ENCODE assay signal across 8 cellular contexts in the genomic region with DNA sequence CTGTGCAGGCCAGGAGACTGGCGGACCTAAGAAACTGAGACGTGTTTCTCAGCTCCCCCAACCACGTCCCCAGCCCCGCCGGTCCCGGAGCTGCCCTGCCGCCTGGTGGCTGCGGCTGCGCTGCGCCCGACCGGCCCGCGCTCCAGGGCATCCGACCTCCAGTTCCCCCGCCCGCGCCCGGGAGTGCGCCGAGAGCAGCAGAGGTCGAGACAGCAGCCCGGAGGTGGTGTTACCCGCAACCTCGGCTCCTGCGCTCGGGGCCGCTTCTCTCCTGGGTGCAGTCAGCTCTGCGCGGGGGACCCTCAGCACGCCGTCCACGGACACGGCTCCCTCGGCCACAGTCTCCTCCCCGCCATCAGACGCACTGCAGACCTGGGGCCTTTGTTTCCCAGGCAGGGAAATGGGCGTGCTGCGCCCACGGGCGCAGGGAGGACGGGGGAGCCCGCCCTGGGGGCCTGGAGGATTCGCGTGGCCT. TPM values are rescaled to one million over a fixed set of nuclear protein-coding genes. Genes with fewer than 3 reads are reported as not detected.
A peak's percentile ranks its signal among the peaks of the same experiment; 100 is the strongest.
DNase-seq lines count a peak whose midpoint lies in the region; ATAC-seq and TF ChIP-seq lines count a peak whose summit lies in the region.

No MANE protein-coding gene starts in this region.

- TF ChIP-seq CTCF in PC-9 (conservative IDR thresholded peaks at IDR 0.05) (peak; percentile 70), fibroblast of mammary gland (conservative IDR thresholded peaks at IDR 0.05; ENCODE audit: control insufficient read depth, insufficient read depth, low read depth, low read length) (peak; percentile 42), neural progenitor cell (IDR thresholded peaks at IDR 0.05) (peak; percentile 79), testis (IDR thresholded peaks at IDR 0.05) (peak in 2 of 3 experiments; percentile 70 to 73)

- H3K36me3 Mint-ChIP-seq in CD4-positive, alpha-beta memory T cell: no peaks in the 10 kb centered on the region
- no peaks in the 10 kb centered on the region for H3K36me3 Mint-ChIP-seq in activated T-cell treated with anti-CD3 and anti-CD28 coated beads, Interleukin-2, amount 50 U/mL, for 72 hours (ENCODE audit: insufficient read depth in 2 of 2)
- no peaks in the 10 kb centered on the region for H3K36me3 Mint-ChIP-seq in neural progenitor cell

- peak overlapping the region; percentile 26 for H3K27ac ChIP-seq in CD4-positive, alpha-beta memory T cell (ENCODE audit: low read depth, low read length)
- peak overlapping the region; percentile 80 for H3K27ac ChIP-seq in PC-9
- H3K27ac ChIP-seq in neural progenitor cell: no peak overlapping the region
- no peak overlapping the region for H3K27ac ChIP-seq in testis

- no peaks in the 10 kb centered on the region for H3K9me3 ChIP-seq in CD4-positive, alpha-beta memory T cell (ENCODE audit: control insufficient read depth in 1 of 2, low read length in 2 of 2)
- H3K9me3 ChIP-seq in PC-9 (ENCODE audit: insufficient read depth, low read depth): no peaks in the 10 kb centered on the region
- no peaks in the 10 kb centered on the region for H3K9me3 ChIP-seq in neural progenitor cell (ENCODE audit: low read depth)
- H3K9me3 ChIP-seq in testis: no peaks in the 10 kb centered on the region

- peak; percentile 81 to 87 (median 84) for DNase-seq in CD4-positive, alpha-beta memory T cell
- DNase-seq in GM19240 (ENCODE audit: insufficient read length, low spot score) (peak; percentile 90), PC-9 (peak; percentile 73 to 85), fibroblast of mammary gland (ENCODE audit: low read depth) (peak; percentile 60), neural progenitor cell (ENCODE audit: low spot score) (peak; percentile 93), testis (peak; percentile 74)
- peak; percentile 90 to 95 for DNase-seq in activated T-cell treated with anti-CD3 and anti-CD28 coated beads, Interleukin-2, amount 50 U/mL, for 72 hours

- H3K9me2 ChIP-seq in PC-9 (ENCODE audit: insufficient read depth): no peaks in the 10 kb centered on the region

- POLR2A ChIA-PET in CD4-positive, alpha-beta memory T cell (lab: Charles Lee; ENCODE audit: partially characterized antibody): interaction anchor here (0.6 to 12.6 kb wide), 10 partner anchors 13 to 286 kb away, joined by 3 to 230 read pairs (median 6); a partner anchor contains a TSS
- POLR2A ChIA-PET in PC-9 (lab: Charles Lee; ENCODE audit: unreplicated experiment): interaction anchor here (0.6 kb wide), 3 partner anchors 21 to 789 kb away, joined by 3 to 8 read pairs (median 6); a partner anchor contains a TSS

- H3K27ac Mint-ChIP-seq in CD4-positive, alpha-beta memory T cell: peak overlapping the region in 3 of 7 donors; percentile 15 to 91 (median 77)
- no peak overlapping the region for H3K27ac Mint-ChIP-seq in activated T-cell treated with anti-CD3 and anti-CD28 coated beads, Interleukin-2, amount 50 U/mL, for 72 hours
- no peak overlapping the region for H3K27ac Mint-ChIP-seq in neural progenitor cell

- no peak overlapping the region for H3K9ac ChIP-seq in neural progenitor cell

- CTCF ChIA-PET in CD4-positive, alpha-beta memory T cell (lab: Charles Lee; ENCODE audit: partially characterized antibody): interaction anchor here (0.5 to 9.2 kb wide), 16 partner anchors 9 to 261 kb away, joined by 3 to 163 read pairs (median 4); a partner anchor contains a TSS
- CTCF ChIA-PET in PC-9 (lab: Charles Lee): interaction anchor here (0.6 to 1.7 kb wide), 2 partner anchors 12 to 1008 kb away, joined by 3 to 4 read pairs; no protein-coding TSS in a partner anchor

- H2AFZ ChIP-seq in PC-9: peak overlapping the region; percentile 75; the same call in 1 of the 2 replicates
- H2AFZ ChIP-seq in neural progenitor cell (replicated peaks): peak overlapping the region; percentile 77

- H3K4me2 ChIP-seq in PC-9: peak overlapping the region; percentile 96
- H3K4me2 ChIP-seq in neural progenitor cell: peak overlapping the region; percentile 90

- TSS peak; percentile 21 for BruUV-seq in PC-9 (replicated peaks; lab: Mats Ljungman, UMichigan)

- H4K20me1 ChIP-seq in PC-9 (ENCODE audit: insufficient read depth) (peaks cover 6% of the 10 kb centered on the region; the same call in 1 of the 2 replicates), neural progenitor cell (ENCODE audit: low read depth) (peaks cover 33% of the 10 kb centered on the region)

- no peak for TF ChIP-seq POLR2A in testis (IDR thresholded peaks at IDR 0.05)

- 0 to 1% methylated on average over 6 to 44 of the region's 45 CpGs for WGBS in testis, 2 donors

- peak; percentile 62 for ATAC-seq in HG03565 (IDR thresholded peaks at IDR 0.05; ENCODE audit: unreplicated experiment)
- ATAC-seq in activated T-cell treated with anti-CD3 and anti-CD28 coated beads, Interleukin-2, amount 50 U/mL, for 72 hours (replicated peaks in 1 of 2): peak; percentile 88 to 90

- H3K79me2 ChIP-seq in PC-9 (ENCODE audit: low read depth) (no peaks in the 10 kb centered on the region), neural progenitor cell (ENCODE audit: low read depth) (no peaks in the 10 kb centered on the region)

- peaks cover 0 to 1% of the 10 kb centered on the region in 2 donors for H3K27me3 Mint-ChIP-seq in CD4-positive, alpha-beta memory T cell
- H3K27me3 Mint-ChIP-seq in activated T-cell treated with anti-CD3 and anti-CD28 coated beads, Interleukin-2, amount 50 U/mL, for 72 hours (ENCODE audit: low read depth): peaks cover 13% of the 10 kb centered on the region
- peaks cover 14% of the 10 kb centered on the region for H3K27me3 Mint-ChIP-seq in neural progenitor cell (ENCODE audit: insufficient read depth, low read depth)

- peaks cover 13 to 24% (median 16%) of the 10 kb centered on the region in 4 donors for H3K4me1 Mint-ChIP-seq in CD4-positive, alpha-beta memory T cell
- peaks cover 15% of the 10 kb centered on the region for H3K4me1 Mint-ChIP-seq in activated T-cell treated with anti-CD3 and anti-CD28 coated beads, Interleukin-2, amount 50 U/mL, for 72 hours (ENCODE audit: low read depth)
- peaks cover 12% of the 10 kb centered on the region for H3K4me1 Mint-ChIP-seq in neural progenitor cell

- H3K27me3 ChIP-seq in CD4-positive, alpha-beta memory T cell (ENCODE audit: insufficient read depth, low read length): no peaks in the 10 kb centered on the region
- no peaks in the 10 kb centered on the region for H3K27me3 ChIP-seq in PC-9 (ENCODE audit: insufficient read depth, low read depth)
- H3K27me3 ChIP-seq in neural progenitor cell: peaks cover 36% of the 10 kb centered on the region
- H3K27me3 ChIP-seq in testis: no peaks in the 10 kb centered on the region

- H3F3A ChIP-seq in PC-9 (ENCODE audit: insufficient read depth, low read depth) (peaks cover 27% of the 10 kb centered on the region), neural progenitor cell (ENCODE audit: low read depth) (peaks cover 28% of the 10 kb centered on the region)

- peak overlapping the region; percentile 23 to 57 for H3K4me3 ChIP-seq in CD4-positive, alpha-beta memory T cell (ENCODE audit: low read length in 2 of 2)
- H3K4me3 ChIP-seq in PC-9: peak overlapping the region; percentile 80
- peak overlapping the region; percentile 54 for H3K4me3 ChIP-seq in fibroblast of mammary gland (ENCODE audit: control insufficient read depth, low read depth, low read length)
- peak overlapping the region; percentile 58 for H3K4me3 ChIP-seq in neural progenitor cell
- H3K4me3 ChIP-seq in testis: peak overlapping the region; percentile 32 to 52

- H3K4me3 Mint-ChIP-seq in CD4-positive, alpha-beta memory T cell: peak overlapping the region; percentile 71 to 83 (median 78)
- H3K4me3 Mint-ChIP-seq in activated T-cell treated with anti-CD3 and anti-CD28 coated beads, Interleukin-2, amount 50 U/mL, for 72 hours: peak overlapping the region; percentile 83 to 88
- peak overlapping the region; percentile 79 for H3K4me3 Mint-ChIP-seq in neural progenitor cell

- no peaks in the 10 kb centered on the region for H3K36me3 ChIP-seq in CD4-positive, alpha-beta memory T cell (ENCODE audit: insufficient read depth, low read length)
- no peaks in the 10 kb centered on the region for H3K36me3 ChIP-seq in PC-9 (ENCODE audit: low read depth)
- H3K36me3 ChIP-seq in neural progenitor cell: no peaks in the 10 kb centered on the region
- H3K36me3 ChIP-seq in testis (ENCODE audit: low read depth, missing control alignments): no peaks in the 10 kb centered on the region

- peaks cover 23% of the 10 kb centered on the region for H3K4me1 ChIP-seq in CD4-positive, alpha-beta memory T cell (ENCODE audit: insufficient read depth, low read length)
- H3K4me1 ChIP-seq in PC-9 (replicated peaks; ENCODE audit: insufficient read depth) (peaks cover 43% of the 10 kb centered on the region), neural progenitor cell (peaks cover 10% of the 10 kb centered on the region), testis (peaks cover 26% of the 10 kb centered on the region)

- intact Hi-C loops in CD4-positive, alpha-beta memory T cell (cut with micrococcal nuclease): loop anchor here (1.0 to 2.0 kb wide), 7 partner anchors 22 to 404 kb away; a partner anchor contains a TSS
- intact Hi-C loops in PC-9 (cut with micrococcal nuclease; ENCODE audit: unreplicated experiment): loop anchor here (2.0 kb wide), 1 partner anchor 36 kb away; no protein-coding TSS in a partner anchor
- intact Hi-C loops in testis (cut with DNase I; ENCODE audit: low total_unique reads): no loop called here

- H3K9me3 Mint-ChIP-seq in CD4-positive, alpha-beta memory T cell: no peaks in the 10 kb centered on the region
- no peaks in the 10 kb centered on the region for H3K9me3 Mint-ChIP-seq in activated T-cell treated with anti-CD3 and anti-CD28 coated beads, Interleukin-2, amount 50 U/mL, for 72 hours
- H3K9me3 Mint-ChIP-seq in neural progenitor cell: no peaks in the 10 kb centered on the region

RNA-seq across cellular contexts. Expression of a gene that starts 21.6 kb away (rescaled TPM):
- 10 to 100 TPM; 47.3 to 49.2 TPM for total RNA-seq in CD4-positive, alpha-beta memory T cell
- polyA plus RNA-seq in CD4-positive, alpha-beta memory T cell: 10 to 100 TPM in 1 of 2 donors, 1 to 10 TPM in 1; 4.9 to 40.0 TPM
- total RNA-seq in PC-9 (2021) (0.98 TPM in 1 of 2 replicates, not detected in the other), neural progenitor cell (ENCODE audit: low replicate concordance) (0.22 and 0.51 TPM in 2 replicates), testis (1 to 10 TPM; 2.0 to 2.5 TPM)
- total RNA-seq in activated T-cell treated with anti-CD3 and anti-CD28 coated beads, Interleukin-2, amount 50 U/mL, for 72 hours: 10 to 100 TPM; 38.2 to 49.6 TPM
- polyA plus RNA-seq in testis (ENCODE audit: insufficient read depth, low read depth, low replicate concordance): 1.2 TPM

Comparison
In these comparisons a context has a peak if more than half of its experiments do, and no peak if none do; other contexts are left out.
1. H3K27ac ChIP-seq: peak in CD4-positive, alpha-beta memory T cell (single experiment) and PC-9 (single experiment); none in neural progenitor cell (single experiment) and testis (0 of 2).
2. RNA of a gene that starts 21.6 kb away (total RNA-seq): 38.2 to 49.6 TPM in activated T-cell treated with anti-CD3 and anti-CD28 coated beads, Interleukin-2, amount 50 U/mL, for 72 hours and 47.3 to 49.2 TPM in CD4-positive, alpha-beta memory T cell; 2.0 to 2.5 TPM in testis, 0.22 to 0.51 TPM in neural progenitor cell and 0.98 TPM in PC-9; every median in the first group is over 10 times any median in the second.
3. Peak in every context shown above with its lines, with median percentiles within 50 percentile points of each other: DNase-seq, H3K4me3 ChIP-seq, H3K4me3 Mint-ChIP-seq and CTCF ChIP-seq.